In genomic region chr12:78457951-78458350, GRCh38 we compare ENCODE assay signal across 9 cellular contexts.
DNase-seq lines count a peak whose midpoint lies in the region; ATAC-seq, FAIRE-seq and TF ChIP-seq lines count a peak whose summit lies in the region.
"Had no signal": no experiment of that assay in that cellular context is flagged by ENCODE, and none has a peak within 500 bp of the region (broad histone marks: within the 10 kb centered on the region; RNA-seq: fewer than 3 reads in every experiment).

No MANE protein-coding gene starts in this region.

- no peaks in the 10 kb centered on the region for H3K4me1 Mint-ChIP-seq in effector memory CD8-positive, alpha-beta T cell (ENCODE audit: low read depth in 2 of 2)
- H3K4me1 Mint-ChIP-seq: neural crest cell had no signal

- no peak overlapping the region for H3K27ac Mint-ChIP-seq in effector memory CD8-positive, alpha-beta T cell

- H3K36me3 Mint-ChIP-seq in effector memory CD8-positive, alpha-beta T cell (ENCODE audit: insufficient read depth) = no peaks in the 10 kb centered on the region

- no peak overlapping the region for H3K9ac ChIP-seq in kidney (ENCODE audit: low read length in 2 of 2)

- H3K36me3 ChIP-seq in testis (ENCODE audit: low read depth, missing control alignments) = no peaks in the 10 kb centered on the region
- no peaks in the 10 kb centered on the region for H3K36me3 ChIP-seq in kidney (ENCODE audit: control insufficient read depth in 1 of 2, insufficient read depth in 2 of 2, low read length in 2 of 2)

- no peaks in the 10 kb centered on the region for H3K9me3 ChIP-seq in testis
- no peaks in the 10 kb centered on the region for H3K9me3 ChIP-seq in kidney (ENCODE audit: control insufficient read depth in 1 of 2, low read length in 2 of 2)

- no peaks in the 10 kb centered on the region for H3K27me3 ChIP-seq in testis

- no peak for FAIRE-seq in kidney (lab: Jason Lieb, UNC)

- H3K4me1 ChIP-seq in testis = no peaks in the 10 kb centered on the region
- H3K4me1 ChIP-seq in kidney (ENCODE audit: control insufficient read depth in 1 of 2, insufficient read depth in 1 of 2, low read depth in 1 of 2, low read length in 2 of 2) = no peaks in the 10 kb centered on the region

- intact Hi-C loops in testis (cut with DNase I; ENCODE audit: low total_unique reads) (no loop called here), kidney (cut with DNase I) (no loop called here)

- 95 to 96% methylated on average over 1 of the region's 1 CpG for WGBS in testis, 2 donors

- peaks cover 2 to 27% of the 10 kb centered on the region in 2 donors for H3K9me3 Mint-ChIP-seq in effector memory CD8-positive, alpha-beta T cell

- H3K27me3 Mint-ChIP-seq in effector memory CD8-positive, alpha-beta T cell = no peaks in the 10 kb centered on the region

- TF ChIP-seq POLR2A in testis (IDR thresholded peaks at IDR 0.05) = no peak

- no peak for TF ChIP-seq CTCF in testis (IDR thresholded peaks at IDR 0.05)
- TF ChIP-seq CTCF in kidney (IDR thresholded peaks at IDR 0.05; ENCODE audit: borderline replicate concordance, extremely low read depth, insufficient read depth) = no peak

- ATAC-seq in GM18907 (IDR thresholded peaks at IDR 0.05; ENCODE audit: unreplicated experiment) = peak; percentile 100
- peak; percentile 98 for ATAC-seq in HG02678 (IDR thresholded peaks at IDR 0.05; ENCODE audit: unreplicated experiment)
- no peak for ATAC-seq in effector memory CD8-positive, alpha-beta T cell (replicated peaks)

- no peak overlapping the region for H3K4me3 ChIP-seq in testis
- no peak overlapping the region for H3K4me3 ChIP-seq in kidney (ENCODE audit: low read length in 2 of 2)

- peak; percentile 54 for DNase-seq in M059J (ENCODE audit: low read depth)
- DNase-seq in iris pigment epithelial cell (ENCODE audit: low read depth) = peak; percentile 85
- DNase-seq in testis = no peak
- DNase-seq in effector memory CD8-positive, alpha-beta T cell = no peak
- no peak for DNase-seq in NCI-H2107 (lab: John Stamatoyannopoulos, UW)
- DNase-seq in kidney = no peak

- H3K4me3 Mint-ChIP-seq in effector memory CD8-positive, alpha-beta T cell = no peak overlapping the region
- H3K4me3 Mint-ChIP-seq: neural crest cell had no signal

- H3K27ac ChIP-seq in testis = no peak overlapping the region
- H3K27ac ChIP-seq in kidney (ENCODE audit: low read depth in 2 of 2, low read length in 2 of 2) = no peak overlapping the region

Comparison
In these comparisons a context has a peak if more than half of its experiments do, and no peak if none do; other contexts are left out.
1. DNase-seq: peak in M059J (single experiment) and iris pigment epithelial cell (single experiment); none in testis (single experiment), effector memory CD8-positive, alpha-beta T cell (0 of 3), NCI-H2107 (single experiment) and kidney (single experiment).